ENCODE assay signal across 27 cellular contexts in the genomic region with DNA sequence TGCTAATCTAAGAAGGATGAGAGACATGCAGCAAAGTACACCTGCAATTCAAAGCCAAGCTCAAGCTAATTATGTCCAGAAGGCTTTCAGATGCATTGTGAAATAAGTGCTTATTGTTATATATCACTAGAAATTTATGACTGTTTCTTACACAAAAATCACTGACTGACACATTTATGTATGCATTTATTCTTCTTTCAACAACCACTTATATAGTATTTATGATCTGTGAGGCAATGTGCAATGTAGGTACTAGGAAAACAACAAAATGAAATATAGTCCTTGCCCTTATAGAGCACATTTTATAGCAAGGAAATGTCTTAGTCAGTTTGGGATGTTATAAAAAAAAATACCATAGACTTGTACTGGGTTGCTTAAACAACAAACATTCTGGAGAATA.
"Had no signal": no experiment of that assay in that cellular context is flagged by ENCODE, and none has a peak within 500 bp of the region (broad histone marks: within the 10 kb centered on the region; RNA-seq: fewer than 3 reads in every experiment).

No MANE protein-coding gene starts in this region.

- FAIRE-seq: keratinocyte had no signal

- H3K9me3 ChIP-seq: neutrophil, ovary, prostate gland, sigmoid colon, tibial nerve had no signal

- H3K27ac ChIP-seq: neutrophil, ovary, prostate gland, sigmoid colon, tibial nerve had no signal

- H3K4me3 ChIP-seq: ovary, prostate gland, sigmoid colon, tibial nerve had no signal

- H3K27me3 ChIP-seq: neutrophil, ovary, sigmoid colon, tibial nerve had no signal

- H3K4me1 ChIP-seq: prostate gland, sigmoid colon, tibial nerve had no signal

- H3K36me3 ChIP-seq: neutrophil, ovary, prostate gland, sigmoid colon, tibial nerve had no signal

- DNase-seq: activated CD4-positive, alpha-beta T cell treated with anti-CD3 and anti-CD28 coated beads, Interleukin-2, amount 50 U/mL, for 1 hour; activated CD8-positive, alpha-beta T cell treated with anti-CD3 and anti-CD28 coated beads for 36 hours; activated gamma-delta T cell treated with Interleukin-2 at 50 U/mL for 16 hours; activated naive CD4-positive, alpha-beta T cell treated with anti-CD3 and anti-CD28 coated beads, Interleukin-2, amount 50 U/mL, for 16 hours; activated T-cell treated with anti-CD3 and anti-CD28 coated beads, Interleukin-2, amount 50 U/mL, for 4 hours; amygdala; caudate nucleus; cortex of kidney; effector memory CD8-positive, alpha-beta T cell; erythroblast; head of caudate nucleus; hippocampal formation; left cardiac atrium; naive B cell; nephron progenitor cell; ovary; retina; sigmoid colon; stimulated activated naive CD4-positive, alpha-beta T cell; T-helper 17 cell; T1000 had no signal

- ATAC-seq: activated CD8-positive, alpha-beta T cell treated with anti-CD3 and anti-CD28 coated beads for 36 hours; activated T-cell treated with anti-CD3 and anti-CD28 coated beads, Interleukin-2, amount 50 U/mL, for 4 hours; activated T-helper 17 cell treated with anti-CD3 and anti-CD28 coated beads, Interleukin-2, amount 50 U/mL, for 72 hours; effector memory CD8-positive, alpha-beta T cell; left cardiac atrium; T-helper 17 cell; WTC11 had no signal
